Comparison of ENCODE assay signal across 1 cellular context in the genomic region with DNA sequence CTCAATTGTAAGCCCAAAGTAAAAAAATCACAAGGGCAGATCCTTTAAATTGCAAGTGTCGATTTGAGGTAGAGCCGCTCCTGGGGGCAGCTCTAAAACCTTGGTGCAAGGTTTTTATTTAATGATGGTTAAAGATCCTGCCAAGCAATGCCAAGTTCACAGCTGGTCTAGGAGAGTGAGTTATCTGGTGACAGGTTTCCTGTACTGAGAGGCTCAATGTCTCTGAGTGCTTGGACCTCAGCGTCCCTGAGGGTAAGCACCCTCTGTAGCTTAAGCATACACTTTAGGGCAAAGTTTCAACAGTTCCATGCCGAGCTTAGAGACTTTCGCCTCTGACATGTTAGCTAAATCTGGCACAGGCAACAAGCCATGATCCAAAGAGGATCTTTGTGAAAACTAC.
TF ChIP-seq lines count a peak whose summit lies in the region.

No MANE protein-coding gene starts in this region.

TF ChIP-seq in HepG2, 621 proteins besides CTCF, POLR2A, EP300 and RAD21 (continued from another document):
- no peak for TF ChIP-seq ELF4 (CRISPR knock-in tag; IDR thresholded peaks at IDR 0.05; ENCODE audit: borderline replicate concordance)
- no peak for TF ChIP-seq TCF7L2 (IDR thresholded peaks at IDR 0.05; ENCODE audit: low read depth, low read length)
- no peak for TF ChIP-seq ZNF644 (CRISPR knock-in tag; IDR thresholded peaks at IDR 0.05; ENCODE audit: low read depth)
- TF ChIP-seq, protein P1, sequence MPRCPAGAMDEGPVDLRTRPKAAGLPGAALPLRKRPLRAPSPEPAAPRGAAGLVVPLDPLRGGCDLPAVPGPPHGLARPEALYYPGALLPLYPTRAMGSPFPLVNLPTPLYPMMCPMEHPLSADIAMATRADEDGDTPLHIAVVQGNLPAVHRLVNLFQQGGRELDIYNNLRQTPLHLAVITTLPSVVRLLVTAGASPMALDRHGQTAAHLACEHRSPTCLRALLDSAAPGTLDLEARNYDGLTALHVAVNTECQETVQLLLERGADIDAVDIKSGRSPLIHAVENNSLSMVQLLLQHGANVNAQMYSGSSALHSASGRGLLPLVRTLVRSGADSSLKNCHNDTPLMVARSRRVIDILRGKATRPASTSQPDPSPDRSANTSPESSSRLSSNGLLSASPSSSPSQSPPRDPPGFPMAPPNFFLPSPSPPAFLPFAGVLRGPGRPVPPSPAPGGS (CRISPR knock-in tag; IDR thresholded peaks at IDR 0.05) = no peak
- no peak for TF ChIP-seq MED8 (CRISPR knock-in tag; IDR thresholded peaks at IDR 0.05; ENCODE audit: insufficient replicate concordance)
TF ChIP-seq in HepG2: peak in this region for 0.
